20 cellular contexts compared by ENCODE assay signal in genomic region chr15:43886558-43886957, GRCh38.
"Had no signal": no experiment of that assay in that cellular context is flagged by ENCODE, and none has a peak within 500 bp of the region (broad histone marks: within the 10 kb centered on the region; RNA-seq: fewer than 3 reads in every experiment).

No MANE protein-coding gene starts in this region.

- DNase-seq: activated CD4-positive, alpha-beta T cell treated with anti-CD3 and anti-CD28 coated beads for 48 hours; activated CD4-positive, CD25-positive, alpha-beta regulatory T cell; activated CD8-positive, alpha-beta memory T cell treated with anti-CD3 and anti-CD28 coated beads, Interleukin-2, amount 50 U/mL, for 48 hours; activated gamma-delta T cell; activated T-cell treated with anti-CD3 and anti-CD28 coated beads, Interleukin-2, amount 50 U/mL, for 4 hours; effector memory CD8-positive, alpha-beta T cell; head of caudate nucleus; ovary; psoas muscle; right cardiac atrium; stimulated activated CD4-positive, alpha-beta T cell treated with anti-CD3 and anti-CD28 coated beads, Interleukin-4, amount 100 ng/mL, for 24 hours; T-helper 17 cell; testis; trophoblast cell; uterus had no signal

- H3K36me3 ChIP-seq: gastroesophageal sphincter, ovary, uterus had no signal

- H3K27me3 ChIP-seq: body of pancreas, dorsolateral prefrontal cortex, gastroesophageal sphincter, neutrophil, ovary, testis, uterus had no signal

- H3K9me3 ChIP-seq: body of pancreas, gastroesophageal sphincter, neutrophil, ovary, psoas muscle, testis, uterus had no signal

- H3K4me3 ChIP-seq: body of pancreas, dorsolateral prefrontal cortex, gastroesophageal sphincter, ovary, psoas muscle, testis, uterus had no signal

- FAIRE-seq: colon had no signal

- ATAC-seq: activated T-cell treated with anti-CD3 and anti-CD28 coated beads, Interleukin-2, amount 50 U/mL, for 4 hours; body of pancreas; effector memory CD8-positive, alpha-beta T cell; gastroesophageal sphincter; psoas muscle; T-helper 17 cell had no signal

- H3K4me1 ChIP-seq: gastroesophageal sphincter, psoas muscle, testis, uterus had no signal

- H3K27ac ChIP-seq: body of pancreas, gastroesophageal sphincter, neutrophil, ovary, psoas muscle, testis, uterus had no signal
